Comparison of ENCODE assay signal across 8 cellular contexts in genomic region chr20:34955232-34956040, GRCh38. TPM values are rescaled to one million over a fixed set of nuclear protein-coding genes. Genes with fewer than 3 reads are reported as not detected.
DNase-seq lines count a peak whose midpoint lies in the region; ATAC-seq and TF ChIP-seq lines count a peak whose summit lies in the region.

TSS of gene GSS (minus strand) at chr20:34955806. CDS start at chr20:34951852, 3,954 bp downstream.
TSS of gene MYH7B (plus strand) at chr20:34955868. CDS start at chr20:34978006, 22,138 bp downstream.

- TF ChIP-seq CTCF in epithelial cell of proximal tubule (conservative IDR thresholded peaks at IDR 0.05; ENCODE audit: low read depth, low read length), result peak; percentile 57

- TF ChIP-seq RAD21 in Ishikawa (IDR thresholded peaks at IDR 0.05; ENCODE audit: low read depth), result peak; percentile 70

- H3K4me3 ChIP-seq in epithelial cell of proximal tubule (ENCODE audit: low read depth, low read length), result peak within 1 kb of the TSS; percentile 86

- DNase-seq in DMS53 (lab: John Stamatoyannopoulos, UW), result peak; percentile 98
- DNase-seq in OCI-M1 (lab: John Stamatoyannopoulos, UW), result peak; percentile 98
- peak; percentile 99 for DNase-seq in activated T-cell treated with anti-CD3 and anti-CD28 coated beads, Interleukin-2, amount 50 U/mL, for 1 hour
- no peak for DNase-seq in epithelial cell of proximal tubule (ENCODE audit: low read depth)
- DNase-seq in mucosa of gallbladder (ENCODE audit: low spot score), result peak; percentile 98
- peak; percentile 97 for DNase-seq in stimulated activated CD8-positive, alpha-beta memory T cell treated with anti-CD3 and anti-CD28 coated beads, Interleukin-4, amount 100 ng/mL, for 24 hours (ENCODE audit: low read depth)

- no peak for TF ChIP-seq EP300 in Ishikawa (IDR thresholded peaks at IDR 0.05; ENCODE audit: borderline replicate concordance)

- ATAC-seq in GM21576 (IDR thresholded peaks at IDR 0.05; ENCODE audit: unreplicated experiment), result peak; percentile 78

TF ChIP-seq in Ishikawa, 13 proteins besides CTCF, POLR2A, EP300 and RAD21:
- TF ChIP-seq CREB1 (IDR thresholded peaks at IDR 0.05; ENCODE audit: low read depth), result peak; percentile 16; the same call in 1 of the 2 replicates
- TF ChIP-seq USF1 (IDR thresholded peaks at IDR 0.05), result peak; percentile 4; the same call in 1 of the 2 replicates
- TF ChIP-seq MAX (IDR thresholded peaks at IDR 0.05), result peak; percentile 32
- TF ChIP-seq EGR1 (IDR thresholded peaks at IDR 0.05), result no peak
- TF ChIP-seq ZBTB7A (IDR thresholded peaks at IDR 0.05; ENCODE audit: low read depth), result no peak; the same call in 1 of the 2 replicates
- no peak for TF ChIP-seq CEBPB (IDR thresholded peaks at IDR 0.05)
- TF ChIP-seq TEAD4 (IDR thresholded peaks at IDR 0.05), result peak; percentile 59
- TF ChIP-seq TCF12 (IDR thresholded peaks at IDR 0.05; ENCODE audit: low read depth), result peak; percentile 66
- TF ChIP-seq YY1 (IDR thresholded peaks at IDR 0.05; ENCODE audit: low read depth), result peak; percentile 43; the same call in 1 of the 2 replicates
- TF ChIP-seq REST (IDR thresholded peaks at IDR 0.05; ENCODE audit: low read depth), result no peak
- peak; percentile 97 for TF ChIP-seq TAF1 (IDR thresholded peaks at IDR 0.05; ENCODE audit: low read depth)
- no peak for TF ChIP-seq FOXM1 (IDR thresholded peaks at IDR 0.05; ENCODE audit: borderline replicate concordance, low read depth)
- TF ChIP-seq NFIC (IDR thresholded peaks at IDR 0.05), result no peak

RNA-seq across cellular contexts. Expression of gene GSS, which starts in this region (rescaled TPM):
- 76.2 and 82.8 TPM in 2 replicates for total RNA-seq in epithelial cell of proximal tubule
- 50.0 TPM for total RNA-seq in mucosa of gallbladder

RNA-seq across cellular contexts. Expression of gene MYH7B, which starts in this region (rescaled TPM):
- total RNA-seq in epithelial cell of proximal tubule (not detected in 2 replicates), mucosa of gallbladder (1.4 TPM)
